In the genomic region with DNA sequence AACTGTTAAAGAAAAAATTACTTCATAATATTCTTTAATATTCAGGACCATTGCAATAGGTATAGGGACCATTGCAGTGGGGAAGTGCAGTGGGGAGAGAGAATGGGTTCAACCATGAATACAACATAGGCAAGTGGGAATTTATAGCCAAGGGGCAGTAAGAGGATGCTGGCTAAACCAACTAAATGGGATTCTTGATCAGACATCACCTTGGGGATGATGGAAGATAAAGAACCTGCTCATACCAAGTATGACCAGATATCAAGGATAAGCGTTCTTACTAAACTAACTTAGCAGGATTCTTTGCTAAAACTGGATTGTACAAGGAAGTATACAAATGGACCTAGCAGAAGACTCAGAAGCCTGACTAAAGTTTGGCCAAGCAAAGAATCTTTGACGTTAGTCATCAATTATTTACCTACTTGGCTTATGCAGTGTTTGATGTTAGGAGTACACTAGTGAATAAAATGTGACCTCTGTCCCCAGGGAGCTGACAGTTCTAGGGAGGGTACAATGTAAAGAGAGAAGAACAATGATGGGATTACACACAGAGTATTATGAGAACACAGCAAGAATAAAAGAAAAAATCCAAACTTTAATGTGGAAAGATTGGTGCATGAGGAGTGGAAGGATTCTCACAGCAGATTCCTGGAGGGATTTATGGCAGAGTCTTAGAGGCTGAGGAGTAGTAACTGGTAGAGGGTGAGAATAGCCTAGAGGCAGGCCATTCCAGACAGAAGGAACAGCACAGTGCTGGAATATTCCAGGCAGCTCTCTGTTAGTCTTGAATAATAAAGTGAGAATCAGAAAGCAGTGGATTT, we compare ENCODE assay signal across 1 cellular context.
TF ChIP-seq lines count a peak whose summit lies in the region.

No MANE protein-coding gene starts in this region.

TF ChIP-seq in HepG2, 621 proteins besides CTCF, POLR2A, EP300 and RAD21 (continued from another document and continues in another):
- TF ChIP-seq, protein P1, sequence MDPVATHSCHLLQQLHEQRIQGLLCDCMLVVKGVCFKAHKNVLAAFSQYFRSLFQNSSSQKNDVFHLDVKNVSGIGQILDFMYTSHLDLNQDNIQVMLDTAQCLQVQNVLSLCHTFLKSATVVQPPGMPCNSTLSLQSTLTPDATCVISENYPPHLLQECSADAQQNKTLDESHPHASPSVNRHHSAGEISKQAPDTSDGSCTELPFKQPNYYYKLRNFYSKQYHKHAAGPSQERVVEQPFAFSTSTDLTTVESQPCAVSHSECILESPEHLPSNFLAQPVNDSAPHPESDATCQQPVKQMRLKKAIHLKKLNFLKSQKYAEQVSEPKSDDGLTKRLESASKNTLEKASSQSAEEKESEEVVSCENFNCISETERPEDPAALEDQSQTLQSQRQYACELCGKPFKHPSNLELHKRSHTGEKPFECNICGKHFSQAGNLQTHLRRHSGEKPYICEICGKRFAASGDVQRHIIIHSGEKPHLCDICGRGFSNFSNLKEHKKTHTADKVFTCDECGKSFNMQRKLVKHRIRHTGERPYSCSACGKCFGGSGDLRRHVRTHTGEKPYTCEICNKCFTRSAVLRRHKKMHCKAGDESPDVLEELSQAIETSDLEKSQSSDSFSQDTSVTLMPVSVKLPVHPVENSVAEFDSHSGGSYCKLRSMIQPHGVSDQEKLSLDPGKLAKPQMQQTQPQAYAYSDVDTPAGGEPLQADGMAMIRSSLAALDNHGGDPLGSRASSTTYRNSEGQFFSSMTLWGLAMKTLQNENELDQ (CRISPR knock-in tag; IDR thresholded peaks at IDR 0.05; ENCODE audit: borderline replicate concordance) = no peak
- TF ChIP-seq HOXA7 (CRISPR knock-in tag; IDR thresholded peaks at IDR 0.05) (no peak), ZNF841 (CRISPR knock-in tag; IDR thresholded peaks at IDR 0.05; ENCODE audit: borderline replicate concordance) (no peak), HOXA3 (CRISPR knock-in tag; IDR thresholded peaks at IDR 0.05) (no peak), FOXM1 (CRISPR knock-in tag; IDR thresholded peaks at IDR 0.05) (no peak), HDAC2 (CRISPR knock-in tag; IDR thresholded peaks at IDR 0.05) (peak; percentile 73; the same call in 1 of the 2 replicates), TEAD3 (CRISPR knock-in tag; optimal IDR thresholded peaks at IDR 0.05; ENCODE audit: borderline replicate concordance) (peak; percentile 69), ZNF547 (CRISPR knock-in tag; IDR thresholded peaks at IDR 0.05) (no peak), EZH2 (conservative IDR thresholded peaks at IDR 0.05; ENCODE audit: low read depth, low read length) (no peak), SMYD3 (CRISPR knock-in tag; IDR thresholded peaks at IDR 0.05) (no peak), ATF1 (CRISPR knock-in tag; IDR thresholded peaks at IDR 0.05) (0 out of 2 replicates have a peak, but pooled peaks have one; percentile 42), SOX5 (CRISPR knock-in tag; IDR thresholded peaks at IDR 0.05; ENCODE audit: borderline replicate concordance) (peak; percentile 97), POGZ (CRISPR knock-in tag; IDR thresholded peaks at IDR 0.05) (0 out of 2 replicates have a peak, but pooled peaks have one; percentile 17), NR2C2 (CRISPR knock-in tag; IDR thresholded peaks at IDR 0.05; ENCODE audit: borderline replicate concordance) (no peak), NR3C1 (CRISPR knock-in tag; IDR thresholded peaks at IDR 0.05) (no peak), BRCA1 (CRISPR knock-in tag; IDR thresholded peaks at IDR 0.05) (no peak), JDP2 (CRISPR knock-in tag; IDR thresholded peaks at IDR 0.05; ENCODE audit: borderline replicate concordance) (no peak), MBNL3 (CRISPR knock-in tag; conservative IDR thresholded peaks at IDR 0.05) (no peak), PRPF4 (IDR thresholded peaks at IDR 0.05; ENCODE audit: low read depth, low read length, poor library complexity, severe bottlenecking) (no peak), ZNF468 (CRISPR knock-in tag; IDR thresholded peaks at IDR 0.05) (no peak), NR2F1 (CRISPR knock-in tag; IDR thresholded peaks at IDR 0.05) (peak; percentile 62 to 92), ZNF720 (CRISPR knock-in tag; IDR thresholded peaks at IDR 0.05) (no peak), ZNF292 (CRISPR knock-in tag; IDR thresholded peaks at IDR 0.05; ENCODE audit: borderline replicate concordance, low read depth) (no peak), SMAD1 (CRISPR knock-in tag; IDR thresholded peaks at IDR 0.05; ENCODE audit: borderline replicate concordance, low read depth) (no peak), CHD4 (IDR thresholded peaks at IDR 0.05; ENCODE audit: borderline replicate concordance, low read length) (0 out of 2 replicates have a peak, but pooled peaks have one; percentile 41), SCMH1 (CRISPR knock-in tag; IDR thresholded peaks at IDR 0.05; ENCODE audit: borderline replicate concordance) (no peak), SAFB2 (CRISPR knock-in tag; IDR thresholded peaks at IDR 0.05; ENCODE audit: borderline replicate concordance, low read depth) (no peak), HMG20A (CRISPR knock-in tag; IDR thresholded peaks at IDR 0.05; ENCODE audit: borderline replicate concordance) (peak; percentile 86; the same call in 1 of the 2 replicates), SALL1 (CRISPR knock-in tag; IDR thresholded peaks at IDR 0.05) (peak; percentile 37; the same call in 1 of the 2 replicates), RBM39 (IDR thresholded peaks at IDR 0.05; ENCODE audit: low read depth, low read length, poor library complexity, severe bottlenecking) (no peak), ZNF335 (CRISPR knock-in tag; IDR thresholded peaks at IDR 0.05) (no peak), NFE2L1 (CRISPR knock-in tag; IDR thresholded peaks at IDR 0.05; ENCODE audit: borderline replicate concordance) (no peak), ZNF205 (CRISPR knock-in tag; IDR thresholded peaks at IDR 0.05) (no peak)
- TF ChIP-seq, protein P2, sequence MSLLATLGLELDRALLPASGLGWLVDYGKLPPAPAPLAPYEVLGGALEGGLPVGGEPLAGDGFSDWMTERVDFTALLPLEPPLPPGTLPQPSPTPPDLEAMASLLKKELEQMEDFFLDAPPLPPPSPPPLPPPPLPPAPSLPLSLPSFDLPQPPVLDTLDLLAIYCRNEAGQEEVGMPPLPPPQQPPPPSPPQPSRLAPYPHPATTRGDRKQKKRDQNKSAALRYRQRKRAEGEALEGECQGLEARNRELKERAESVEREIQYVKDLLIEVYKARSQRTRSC (CRISPR knock-in tag; IDR thresholded peaks at IDR 0.05; ENCODE audit: low read depth) = no peak
- TF ChIP-seq, protein P3, sequence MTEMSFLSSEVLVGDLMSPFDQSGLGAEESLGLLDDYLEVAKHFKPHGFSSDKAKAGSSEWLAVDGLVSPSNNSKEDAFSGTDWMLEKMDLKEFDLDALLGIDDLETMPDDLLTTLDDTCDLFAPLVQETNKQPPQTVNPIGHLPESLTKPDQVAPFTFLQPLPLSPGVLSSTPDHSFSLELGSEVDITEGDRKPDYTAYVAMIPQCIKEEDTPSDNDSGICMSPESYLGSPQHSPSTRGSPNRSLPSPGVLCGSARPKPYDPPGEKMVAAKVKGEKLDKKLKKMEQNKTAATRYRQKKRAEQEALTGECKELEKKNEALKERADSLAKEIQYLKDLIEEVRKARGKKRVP (CRISPR knock-in tag; IDR thresholded peaks at IDR 0.05) = no peak
- TF ChIP-seq, protein P4, sequence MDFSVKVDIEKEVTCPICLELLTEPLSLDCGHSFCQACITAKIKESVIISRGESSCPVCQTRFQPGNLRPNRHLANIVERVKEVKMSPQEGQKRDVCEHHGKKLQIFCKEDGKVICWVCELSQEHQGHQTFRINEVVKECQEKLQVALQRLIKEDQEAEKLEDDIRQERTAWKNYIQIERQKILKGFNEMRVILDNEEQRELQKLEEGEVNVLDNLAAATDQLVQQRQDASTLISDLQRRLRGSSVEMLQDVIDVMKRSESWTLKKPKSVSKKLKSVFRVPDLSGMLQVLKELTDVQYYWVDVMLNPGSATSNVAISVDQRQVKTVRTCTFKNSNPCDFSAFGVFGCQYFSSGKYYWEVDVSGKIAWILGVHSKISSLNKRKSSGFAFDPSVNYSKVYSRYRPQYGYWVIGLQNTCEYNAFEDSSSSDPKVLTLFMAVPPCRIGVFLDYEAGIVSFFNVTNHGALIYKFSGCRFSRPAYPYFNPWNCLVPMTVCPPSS (IDR thresholded peaks at IDR 0.05) = no peak
- TF ChIP-seq, protein P5, sequence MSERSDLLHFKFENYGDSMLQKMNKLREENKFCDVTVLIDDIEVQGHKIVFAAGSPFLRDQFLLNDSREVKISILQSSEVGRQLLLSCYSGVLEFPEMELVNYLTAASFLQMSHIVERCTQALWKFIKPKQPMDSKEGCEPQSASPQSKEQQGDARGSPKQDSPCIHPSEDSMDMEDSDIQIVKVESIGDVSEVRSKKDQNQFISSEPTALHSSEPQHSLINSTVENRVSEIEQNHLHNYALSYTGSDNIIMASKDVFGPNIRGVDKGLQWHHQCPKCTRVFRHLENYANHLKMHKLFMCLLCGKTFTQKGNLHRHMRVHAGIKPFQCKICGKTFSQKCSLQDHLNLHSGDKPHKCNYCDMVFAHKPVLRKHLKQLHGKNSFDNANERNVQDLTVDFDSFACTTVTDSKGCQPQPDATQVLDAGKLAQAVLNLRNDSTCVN (CRISPR knock-in tag; IDR thresholded peaks at IDR 0.05; ENCODE audit: borderline replicate concordance) = no peak
- TF ChIP-seq, protein P6, sequence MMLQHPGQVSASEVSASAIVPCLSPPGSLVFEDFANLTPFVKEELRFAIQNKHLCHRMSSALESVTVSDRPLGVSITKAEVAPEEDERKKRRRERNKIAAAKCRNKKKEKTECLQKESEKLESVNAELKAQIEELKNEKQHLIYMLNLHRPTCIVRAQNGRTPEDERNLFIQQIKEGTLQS (CRISPR knock-in tag; IDR thresholded peaks at IDR 0.05) = peak; percentile 79; the same call in 1 of the 2 replicates
- TF ChIP-seq, protein P7, sequence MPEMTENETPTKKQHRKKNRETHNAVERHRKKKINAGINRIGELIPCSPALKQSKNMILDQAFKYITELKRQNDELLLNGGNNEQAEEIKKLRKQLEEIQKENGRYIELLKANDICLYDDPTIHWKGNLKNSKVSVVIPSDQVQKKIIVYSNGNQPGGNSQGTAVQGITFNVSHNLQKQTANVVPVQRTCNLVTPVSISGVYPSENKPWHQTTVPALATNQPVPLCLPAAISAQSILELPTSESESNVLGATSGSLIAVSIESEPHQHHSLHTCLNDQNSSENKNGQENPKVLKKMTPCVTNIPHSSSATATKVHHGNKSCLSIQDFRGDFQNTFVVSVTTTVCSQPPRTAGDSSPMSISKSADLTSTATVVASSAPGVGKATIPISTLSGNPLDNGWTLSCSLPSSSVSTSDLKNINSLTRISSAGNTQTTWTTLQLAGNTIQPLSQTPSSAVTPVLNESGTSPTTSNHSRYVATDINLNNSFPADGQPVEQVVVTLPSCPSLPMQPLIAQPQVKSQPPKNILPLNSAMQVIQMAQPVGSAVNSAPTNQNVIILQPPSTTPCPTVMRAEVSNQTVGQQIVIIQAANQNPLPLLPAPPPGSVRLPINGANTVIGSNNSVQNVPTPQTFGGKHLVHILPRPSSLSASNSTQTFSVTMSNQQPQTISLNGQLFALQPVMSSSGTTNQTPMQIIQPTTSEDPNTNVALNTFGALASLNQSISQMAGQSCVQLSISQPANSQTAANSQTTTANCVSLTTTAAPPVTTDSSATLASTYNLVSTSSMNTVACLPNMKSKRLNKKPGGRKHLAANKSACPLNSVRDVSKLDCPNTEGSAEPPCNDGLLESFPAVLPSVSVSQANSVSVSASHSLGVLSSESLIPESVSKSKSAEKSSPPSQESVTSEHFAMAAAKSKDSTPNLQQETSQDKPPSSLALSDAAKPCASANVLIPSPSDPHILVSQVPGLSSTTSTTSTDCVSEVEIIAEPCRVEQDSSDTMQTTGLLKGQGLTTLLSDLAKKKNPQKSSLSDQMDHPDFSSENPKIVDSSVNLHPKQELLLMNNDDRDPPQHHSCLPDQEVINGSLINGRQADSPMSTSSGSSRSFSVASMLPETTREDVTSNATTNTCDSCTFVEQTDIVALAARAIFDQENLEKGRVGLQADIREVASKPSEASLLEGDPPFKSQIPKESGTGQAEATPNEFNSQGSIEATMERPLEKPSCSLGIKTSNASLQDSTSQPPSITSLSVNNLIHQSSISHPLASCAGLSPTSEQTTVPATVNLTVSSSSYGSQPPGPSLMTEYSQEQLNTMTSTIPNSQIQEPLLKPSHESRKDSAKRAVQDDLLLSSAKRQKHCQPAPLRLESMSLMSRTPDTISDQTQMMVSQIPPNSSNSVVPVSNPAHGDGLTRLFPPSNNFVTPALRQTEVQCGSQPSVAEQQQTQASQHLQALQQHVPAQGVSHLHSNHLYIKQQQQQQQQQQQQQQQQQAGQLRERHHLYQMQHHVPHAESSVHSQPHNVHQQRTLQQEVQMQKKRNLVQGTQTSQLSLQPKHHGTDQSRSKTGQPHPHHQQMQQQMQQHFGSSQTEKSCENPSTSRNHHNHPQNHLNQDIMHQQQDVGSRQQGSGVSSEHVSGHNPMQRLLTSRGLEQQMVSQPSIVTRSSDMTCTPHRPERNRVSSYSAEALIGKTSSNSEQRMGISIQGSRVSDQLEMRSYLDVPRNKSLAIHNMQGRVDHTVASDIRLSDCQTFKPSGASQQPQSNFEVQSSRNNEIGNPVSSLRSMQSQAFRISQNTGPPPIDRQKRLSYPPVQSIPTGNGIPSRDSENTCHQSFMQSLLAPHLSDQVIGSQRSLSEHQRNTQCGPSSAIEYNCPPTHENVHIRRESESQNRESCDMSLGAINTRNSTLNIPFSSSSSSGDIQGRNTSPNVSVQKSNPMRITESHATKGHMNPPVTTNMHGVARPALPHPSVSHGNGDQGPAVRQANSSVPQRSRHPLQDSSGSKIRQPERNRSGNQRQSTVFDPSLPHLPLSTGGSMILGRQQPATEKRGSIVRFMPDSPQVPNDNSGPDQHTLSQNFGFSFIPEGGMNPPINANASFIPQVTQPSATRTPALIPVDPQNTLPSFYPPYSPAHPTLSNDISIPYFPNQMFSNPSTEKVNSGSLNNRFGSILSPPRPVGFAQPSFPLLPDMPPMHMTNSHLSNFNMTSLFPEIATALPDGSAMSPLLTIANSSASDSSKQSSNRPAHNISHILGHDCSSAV (CRISPR knock-in tag; IDR thresholded peaks at IDR 0.05; ENCODE audit: borderline replicate concordance) = no peak
- TF ChIP-seq, protein P8, sequence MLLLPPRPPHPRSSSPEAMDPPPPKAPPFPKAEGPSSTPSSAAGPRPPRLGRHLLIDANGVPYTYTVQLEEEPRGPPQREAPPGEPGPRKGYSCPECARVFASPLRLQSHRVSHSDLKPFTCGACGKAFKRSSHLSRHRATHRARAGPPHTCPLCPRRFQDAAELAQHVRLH (CRISPR knock-in tag; IDR thresholded peaks at IDR 0.05; ENCODE audit: borderline replicate concordance, low read depth) = no peak
- TF ChIP-seq, protein P9, sequence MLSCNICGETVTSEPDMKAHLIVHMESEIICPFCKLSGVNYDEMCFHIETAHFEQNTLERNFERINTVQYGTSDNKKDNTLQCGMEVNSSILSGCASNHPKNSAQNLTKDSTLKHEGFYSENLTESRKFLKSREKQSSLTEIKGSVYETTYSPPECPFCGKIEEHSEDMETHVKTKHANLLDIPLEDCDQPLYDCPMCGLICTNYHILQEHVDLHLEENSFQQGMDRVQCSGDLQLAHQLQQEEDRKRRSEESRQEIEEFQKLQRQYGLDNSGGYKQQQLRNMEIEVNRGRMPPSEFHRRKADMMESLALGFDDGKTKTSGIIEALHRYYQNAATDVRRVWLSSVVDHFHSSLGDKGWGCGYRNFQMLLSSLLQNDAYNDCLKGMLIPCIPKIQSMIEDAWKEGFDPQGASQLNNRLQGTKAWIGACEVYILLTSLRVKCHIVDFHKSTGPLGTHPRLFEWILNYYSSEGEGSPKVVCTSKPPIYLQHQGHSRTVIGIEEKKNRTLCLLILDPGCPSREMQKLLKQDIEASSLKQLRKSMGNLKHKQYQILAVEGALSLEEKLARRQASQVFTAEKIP (CRISPR knock-in tag; IDR thresholded peaks at IDR 0.05; ENCODE audit: borderline replicate concordance) = no peak
